7 cellular contexts compared by ENCODE assay signal in genomic region chr19:52897149-52897935, GRCh38. TPM values are rescaled to one million over a fixed set of nuclear protein-coding genes. Genes with fewer than 3 reads are reported as not detected.
DNase-seq lines count a peak whose midpoint lies in the region; ATAC-seq and TF ChIP-seq lines count a peak whose summit lies in the region.

Gene ZNF320, minus strand, starts transcription at chr19:52897635. Its CDS starts 7,380 bp downstream, at chr19:52890255.

- peak; percentile 56 for DNase-seq in NCI-H2171 treated with DMSO at 0.1 percent for 48 hours (lab: John Stamatoyannopoulos, UW)
- DNase-seq in activated CD4-positive, alpha-beta T cell treated with anti-CD3 and anti-CD28 coated beads, Interleukin-2, amount 10 ng/mL, durations not matched to agents 7 days and 5 days: peak; percentile 94
- peak; percentile 89 for DNase-seq in dedifferentiated amniotic fluid mesenchymal stem cell (ENCODE audit: extremely low spot score)
- DNase-seq in right lobe of liver: peak; percentile 86 to 93 (median 90)
- DNase-seq in stimulated activated CD4-positive, alpha-beta T cell treated with anti-CD3 and anti-CD28 coated beads, Interleukin-4, amount 100 ng/mL, for 24 hours: peak; percentile 90

- peak within 1 kb of the TSS; percentile 56 to 76 (median 62) for H3K27ac ChIP-seq in right lobe of liver

- TF ChIP-seq POLR2A in right lobe of liver (IDR thresholded peaks at IDR 0.05): peak; percentile 60

- CTCF ChIA-PET in activated CD4-positive, alpha-beta T cell treated with anti-CD3 and anti-CD28 coated beads, Interleukin-2, amount 10 ng/mL, durations not matched to agents 7 days and 5 days (lab: Charles Lee): no interaction called here

- peak within 1 kb of the TSS; percentile 90 for H3K4me3 Mint-ChIP-seq in activated CD4-positive, alpha-beta T cell treated with anti-CD3 and anti-CD28 coated beads, Interleukin-2, amount 10 ng/mL, durations not matched to agents 7 days and 5 days

- no peaks in the 10 kb centered on the region for H3K36me3 ChIP-seq in right lobe of liver

- TF ChIP-seq CTCF in right lobe of liver (IDR thresholded peaks at IDR 0.05): no peak

- no peaks in the 10 kb centered on the region for H3K27me3 ChIP-seq in right lobe of liver

- peaks cover 51% of the 10 kb centered on the region for H3K36me3 Mint-ChIP-seq in activated CD4-positive, alpha-beta T cell treated with anti-CD3 and anti-CD28 coated beads, Interleukin-2, amount 10 ng/mL, durations not matched to agents 7 days and 5 days (ENCODE audit: low read depth)

- peak within 1 kb of the TSS; percentile 48 to 66 (median 58) for H3K4me3 ChIP-seq in right lobe of liver

- H3K9me3 ChIP-seq in right lobe of liver: no peaks in the 10 kb centered on the region

- peaks cover 13% of the 10 kb centered on the region for H3K4me1 Mint-ChIP-seq in activated CD4-positive, alpha-beta T cell treated with anti-CD3 and anti-CD28 coated beads, Interleukin-2, amount 10 ng/mL, durations not matched to agents 7 days and 5 days

- H3K27me3 Mint-ChIP-seq in activated CD4-positive, alpha-beta T cell treated with anti-CD3 and anti-CD28 coated beads, Interleukin-2, amount 10 ng/mL, durations not matched to agents 7 days and 5 days: no peaks in the 10 kb centered on the region

- ATAC-seq in GM18519 (IDR thresholded peaks at IDR 0.05; ENCODE audit: low FRiP score, unreplicated experiment): peak; percentile 75
- peak; percentile 93 for ATAC-seq in HG03039 (IDR thresholded peaks at IDR 0.05; ENCODE audit: unreplicated experiment)
- peak; percentile 99 to 100 (median 100) for ATAC-seq in right lobe of liver

- 2% methylated on average over 35 of the region's 56 CpGs for WGBS in right lobe of liver (ENCODE audit: insufficient coverage, low coverage, low lambda C conversion rate, missing lambda C conversion rate)

- POLR2A ChIA-PET in activated CD4-positive, alpha-beta T cell treated with anti-CD3 and anti-CD28 coated beads, Interleukin-2, amount 10 ng/mL, durations not matched to agents 7 days and 5 days (lab: Charles Lee): interaction anchor here (0.5 kb wide), 1 partner anchor 185 kb away, joined by 3 read pairs; no protein-coding TSS in a partner anchor

- H3K9me3 Mint-ChIP-seq in activated CD4-positive, alpha-beta T cell treated with anti-CD3 and anti-CD28 coated beads, Interleukin-2, amount 10 ng/mL, durations not matched to agents 7 days and 5 days: peaks cover 27% of the 10 kb centered on the region

- no peaks in the 10 kb centered on the region for H3K4me1 ChIP-seq in right lobe of liver

- H3K27ac Mint-ChIP-seq in activated CD4-positive, alpha-beta T cell treated with anti-CD3 and anti-CD28 coated beads, Interleukin-2, amount 10 ng/mL, durations not matched to agents 7 days and 5 days: peak within 1 kb of the TSS; percentile 97

- intact Hi-C loops in right lobe of liver (cut with DNase I): no loop called here

RNA-seq across cellular contexts. Expression of gene ZNF320, which starts in this region (rescaled TPM):
- total RNA-seq in activated CD4-positive, alpha-beta T cell treated with anti-CD3 and anti-CD28 coated beads, Interleukin-2, amount 10 ng/mL, durations not matched to agents 7 days and 5 days: 10 to 100 TPM; 10.9 TPM
- total RNA-seq in right lobe of liver: 1 to 10 TPM in 3 of 6 experiments, under 1 TPM in 2, not detected in 1; 0.68 to 5.0 (median 1.1) TPM

Comparison
In these comparisons a context has a peak if more than half of its experiments do, and no peak if none do; other contexts are left out.
1. Peak in every context shown above with its lines: DNase-seq, ATAC-seq, H3K4me3 ChIP-seq and H3K27ac ChIP-seq.